ENCODE assay signal across 20 cellular contexts in genomic region chr6:124119591-124119990, GRCh38.
DNase-seq lines count a peak whose midpoint lies in the region; TF ChIP-seq lines count a peak whose summit lies in the region.
"Had no signal": no experiment of that assay in that cellular context is flagged by ENCODE, and none has a peak within 500 bp of the region (broad histone marks: within the 10 kb centered on the region; RNA-seq: fewer than 3 reads in every experiment).

No MANE protein-coding gene starts in this region.

- H3K4me1 Mint-ChIP-seq in progenitor cell of endocrine pancreas (ENCODE audit: low read depth), result peaks cover 6% of the 10 kb centered on the region
- H3K4me1 Mint-ChIP-seq in activated naive CD8-positive, alpha-beta T cell treated with anti-CD3 and anti-CD28 coated beads for 36 hours, result no peaks in the 10 kb centered on the region
- H3K4me1 Mint-ChIP-seq: activated naive CD8-positive, alpha-beta T cell treated with anti-CD3 and anti-CD28 coated beads, Interleukin-2, amount 50 U/mL, for 24 hours; activated T-helper 17 cell treated with anti-CD3 and anti-CD28 coated beads, Interleukin-2, amount 50 U/mL, for 72 hours had no signal

- no peaks in the 10 kb centered on the region for H3K9me3 Mint-ChIP-seq in progenitor cell of endocrine pancreas (ENCODE audit: low read depth)
- H3K9me3 Mint-ChIP-seq in activated naive CD8-positive, alpha-beta T cell treated with anti-CD3 and anti-CD28 coated beads for 36 hours, result no peaks in the 10 kb centered on the region
- H3K9me3 Mint-ChIP-seq: activated T-helper 17 cell treated with anti-CD3 and anti-CD28 coated beads, Interleukin-2, amount 50 U/mL, for 72 hours; T-helper 2 cell treated with Interferon-gamma antibody and Interleukin-4, amounts not matched to agents 5 μg/mL and 100 μg/mL, for 36 hours had no signal

- no peak for TF ChIP-seq CTCF in progenitor cell of endocrine pancreas (IDR thresholded peaks at IDR 0.05; ENCODE audit: unreplicated experiment)

- H3K36me3 Mint-ChIP-seq in progenitor cell of endocrine pancreas (ENCODE audit: insufficient read depth), result no peaks in the 10 kb centered on the region
- H3K36me3 Mint-ChIP-seq in activated naive CD8-positive, alpha-beta T cell treated with anti-CD3 and anti-CD28 coated beads for 36 hours, result no peaks in the 10 kb centered on the region

- peak; percentile 17 for DNase-seq in NCI-H1436 (lab: John Stamatoyannopoulos, UW)
- no peak for DNase-seq in NCI-H1436 treated with DMSO at 0.1 percent for 48 hours (lab: John Stamatoyannopoulos, UW)
- peak; percentile 35 for DNase-seq in NCI-H187 treated with DMSO at 0.1 percent for 48 hours (lab: John Stamatoyannopoulos, UW)
- peak; percentile 10 for DNase-seq in NCI-H82 treated with DMSO at 0.1 percent for 48 hours (lab: John Stamatoyannopoulos, UW; ENCODE audit: unreplicated experiment)
- no peak for DNase-seq in progenitor cell of endocrine pancreas (ENCODE audit: low spot score, unreplicated experiment)
- DNase-seq in activated naive CD8-positive, alpha-beta T cell treated with anti-CD3 and anti-CD28 coated beads for 36 hours, result no peak
- no peak for DNase-seq in Ammon's horn (ENCODE audit: low spot score)
- no peak for DNase-seq in pons (ENCODE audit: low spot score)
- DNase-seq: 8988T; activated naive CD8-positive, alpha-beta T cell treated with anti-CD3 and anti-CD28 coated beads, Interleukin-2, amount 50 U/mL, for 24 hours; BE2C; erythroblast; left lung; occipital lobe; PC-3; right lobe of liver; stimulated activated naive CD8-positive, alpha-beta T cell treated with anti-CD3 and anti-CD28 coated beads, Interleukin-15, Interleukin-2, amounts not matched to agents 100 U/mL and 50 U/mL, for 24 hours; trophoblast cell had no signal

- H3K27ac Mint-ChIP-seq in progenitor cell of endocrine pancreas, result peak overlapping the region; percentile 50
- no peak overlapping the region for H3K27ac Mint-ChIP-seq in activated naive CD8-positive, alpha-beta T cell treated with anti-CD3 and anti-CD28 coated beads for 36 hours
- H3K27ac Mint-ChIP-seq: activated naive CD8-positive, alpha-beta T cell treated with anti-CD3 and anti-CD28 coated beads, Interleukin-2, amount 50 U/mL, for 24 hours; activated T-helper 17 cell treated with anti-CD3 and anti-CD28 coated beads, Interleukin-2, amount 50 U/mL, for 72 hours; T-helper 2 cell treated with Interferon-gamma antibody and Interleukin-4, amounts not matched to agents 5 μg/mL and 100 μg/mL, for 36 hours had no signal

- H3K27me3 Mint-ChIP-seq in progenitor cell of endocrine pancreas, result no peaks in the 10 kb centered on the region
- no peaks in the 10 kb centered on the region for H3K27me3 Mint-ChIP-seq in activated naive CD8-positive, alpha-beta T cell treated with anti-CD3 and anti-CD28 coated beads for 36 hours
- H3K27me3 Mint-ChIP-seq: activated naive CD8-positive, alpha-beta T cell treated with anti-CD3 and anti-CD28 coated beads, Interleukin-2, amount 50 U/mL, for 24 hours; activated T-helper 17 cell treated with anti-CD3 and anti-CD28 coated beads, Interleukin-2, amount 50 U/mL, for 72 hours had no signal

- no peak overlapping the region for H3K4me3 Mint-ChIP-seq in progenitor cell of endocrine pancreas (ENCODE audit: low read depth)
- H3K4me3 Mint-ChIP-seq in activated naive CD8-positive, alpha-beta T cell treated with anti-CD3 and anti-CD28 coated beads for 36 hours, result no peak overlapping the region
- H3K4me3 Mint-ChIP-seq: activated naive CD8-positive, alpha-beta T cell treated with anti-CD3 and anti-CD28 coated beads, Interleukin-2, amount 50 U/mL, for 24 hours; activated T-helper 17 cell treated with anti-CD3 and anti-CD28 coated beads, Interleukin-2, amount 50 U/mL, for 72 hours; T-helper 2 cell treated with Interferon-gamma antibody and Interleukin-4, amounts not matched to agents 5 μg/mL and 100 μg/mL, for 36 hours had no signal

Comparison
In these comparisons a context has a peak if more than half of its experiments do, and no peak if none do; other contexts are left out.
1. DNase-seq: peak in NCI-H1436 (single experiment), NCI-H187 treated with DMSO at 0.1 percent for 48 hours (single experiment) and NCI-H82 treated with DMSO at 0.1 percent for 48 hours (single experiment); none in NCI-H1436 treated with DMSO at 0.1 percent for 48 hours (single experiment), progenitor cell of endocrine pancreas (single experiment), activated naive CD8-positive, alpha-beta T cell treated with anti-CD3 and anti-CD28 coated beads for 36 hours (single experiment), Ammon's horn (single experiment) and pons (single experiment).